1 cellular context compared by ENCODE assay signal in genomic region chr17:40139566-40140058, GRCh38.
TF ChIP-seq lines count a peak whose summit lies in the region.

No MANE protein-coding gene starts in this region.

TF ChIP-seq in K562, 482 proteins besides CTCF, POLR2A, EP300 and RAD21 (continued from another document and continues in another):
- TF ChIP-seq, protein P1, sequence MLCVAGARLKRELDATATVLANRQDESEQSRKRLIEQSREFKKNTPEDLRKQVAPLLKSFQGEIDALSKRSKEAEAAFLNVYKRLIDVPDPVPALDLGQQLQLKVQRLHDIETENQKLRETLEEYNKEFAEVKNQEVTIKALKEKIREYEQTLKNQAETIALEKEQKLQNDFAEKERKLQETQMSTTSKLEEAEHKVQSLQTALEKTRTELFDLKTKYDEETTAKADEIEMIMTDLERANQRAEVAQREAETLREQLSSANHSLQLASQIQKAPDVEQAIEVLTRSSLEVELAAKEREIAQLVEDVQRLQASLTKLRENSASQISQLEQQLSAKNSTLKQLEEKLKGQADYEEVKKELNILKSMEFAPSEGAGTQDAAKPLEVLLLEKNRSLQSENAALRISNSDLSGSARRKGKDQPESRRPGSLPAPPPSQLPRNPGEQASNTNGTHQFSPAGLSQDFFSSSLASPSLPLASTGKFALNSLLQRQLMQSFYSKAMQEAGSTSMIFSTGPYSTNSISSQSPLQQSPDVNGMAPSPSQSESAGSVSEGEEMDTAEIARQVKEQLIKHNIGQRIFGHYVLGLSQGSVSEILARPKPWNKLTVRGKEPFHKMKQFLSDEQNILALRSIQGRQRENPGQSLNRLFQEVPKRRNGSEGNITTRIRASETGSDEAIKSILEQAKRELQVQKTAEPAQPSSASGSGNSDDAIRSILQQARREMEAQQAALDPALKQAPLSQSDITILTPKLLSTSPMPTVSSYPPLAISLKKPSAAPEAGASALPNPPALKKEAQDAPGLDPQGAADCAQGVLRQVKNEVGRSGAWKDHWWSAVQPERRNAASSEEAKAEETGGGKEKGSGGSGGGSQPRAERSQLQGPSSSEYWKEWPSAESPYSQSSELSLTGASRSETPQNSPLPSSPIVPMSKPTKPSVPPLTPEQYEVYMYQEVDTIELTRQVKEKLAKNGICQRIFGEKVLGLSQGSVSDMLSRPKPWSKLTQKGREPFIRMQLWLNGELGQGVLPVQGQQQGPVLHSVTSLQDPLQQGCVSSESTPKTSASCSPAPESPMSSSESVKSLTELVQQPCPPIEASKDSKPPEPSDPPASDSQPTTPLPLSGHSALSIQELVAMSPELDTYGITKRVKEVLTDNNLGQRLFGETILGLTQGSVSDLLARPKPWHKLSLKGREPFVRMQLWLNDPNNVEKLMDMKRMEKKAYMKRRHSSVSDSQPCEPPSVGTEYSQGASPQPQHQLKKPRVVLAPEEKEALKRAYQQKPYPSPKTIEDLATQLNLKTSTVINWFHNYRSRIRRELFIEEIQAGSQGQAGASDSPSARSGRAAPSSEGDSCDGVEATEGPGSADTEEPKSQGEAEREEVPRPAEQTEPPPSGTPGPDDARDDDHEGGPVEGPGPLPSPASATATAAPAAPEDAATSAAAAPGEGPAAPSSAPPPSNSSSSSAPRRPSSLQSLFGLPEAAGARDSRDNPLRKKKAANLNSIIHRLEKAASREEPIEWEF (CRISPR knock-in tag; IDR thresholded peaks at IDR 0.05): no peak
- TF ChIP-seq NCOR1 (IDR thresholded peaks at IDR 0.05): no peak
- peak; percentile 16 for TF ChIP-seq RBM25 (IDR thresholded peaks at IDR 0.05; ENCODE audit: low read depth, low read length, severe bottlenecking)
- no peak for TF ChIP-seq SP1 (CRISPR knock-in tag; IDR thresholded peaks at IDR 0.05)
- no peak for TF ChIP-seq TCFL5 (CRISPR knock-in tag; conservative IDR thresholded peaks at IDR 0.05)
- TF ChIP-seq MTA1 (IDR thresholded peaks at IDR 0.05; ENCODE audit: borderline replicate concordance): no peak
- no peak for TF ChIP-seq NR1H2 (CRISPR knock-in tag; IDR thresholded peaks at IDR 0.05)
- no peak for TF ChIP-seq ATF1 (CRISPR knock-in tag; IDR thresholded peaks at IDR 0.05)
- TF ChIP-seq ATF1 (tag; IDR thresholded peaks at IDR 0.05): no peak
- TF ChIP-seq ZEB2 (IDR thresholded peaks at IDR 0.05): peak; percentile 16; the same call in 1 of the 2 replicates
- no peak for TF ChIP-seq NR2C2 (CRISPR knock-in tag; IDR thresholded peaks at IDR 0.05)
- TF ChIP-seq NR2C2 (tag; IDR thresholded peaks at IDR 0.05): 0 out of 2 replicates have a peak, but pooled peaks have one; percentile 45
- TF ChIP-seq LEF1 (IDR thresholded peaks at IDR 0.05): 0 out of 2 replicates have a peak, but pooled peaks have one; percentile 17
- no peak for TF ChIP-seq MEF2D (tag; conservative IDR thresholded peaks at IDR 0.05; ENCODE audit: low read depth)
- TF ChIP-seq PCBP2 (IDR thresholded peaks at IDR 0.05; ENCODE audit: low read depth, low read length, poor library complexity, severe bottlenecking): no peak
- peak; percentile 63; the same call in 1 of the 2 replicates for TF ChIP-seq TEAD4 (IDR thresholded peaks at IDR 0.05; ENCODE audit: low read length)
- no peak for TF ChIP-seq TEAD4 (CRISPR knock-in tag; IDR thresholded peaks at IDR 0.05; ENCODE audit: borderline replicate concordance)
- TF ChIP-seq, protein P2, sequence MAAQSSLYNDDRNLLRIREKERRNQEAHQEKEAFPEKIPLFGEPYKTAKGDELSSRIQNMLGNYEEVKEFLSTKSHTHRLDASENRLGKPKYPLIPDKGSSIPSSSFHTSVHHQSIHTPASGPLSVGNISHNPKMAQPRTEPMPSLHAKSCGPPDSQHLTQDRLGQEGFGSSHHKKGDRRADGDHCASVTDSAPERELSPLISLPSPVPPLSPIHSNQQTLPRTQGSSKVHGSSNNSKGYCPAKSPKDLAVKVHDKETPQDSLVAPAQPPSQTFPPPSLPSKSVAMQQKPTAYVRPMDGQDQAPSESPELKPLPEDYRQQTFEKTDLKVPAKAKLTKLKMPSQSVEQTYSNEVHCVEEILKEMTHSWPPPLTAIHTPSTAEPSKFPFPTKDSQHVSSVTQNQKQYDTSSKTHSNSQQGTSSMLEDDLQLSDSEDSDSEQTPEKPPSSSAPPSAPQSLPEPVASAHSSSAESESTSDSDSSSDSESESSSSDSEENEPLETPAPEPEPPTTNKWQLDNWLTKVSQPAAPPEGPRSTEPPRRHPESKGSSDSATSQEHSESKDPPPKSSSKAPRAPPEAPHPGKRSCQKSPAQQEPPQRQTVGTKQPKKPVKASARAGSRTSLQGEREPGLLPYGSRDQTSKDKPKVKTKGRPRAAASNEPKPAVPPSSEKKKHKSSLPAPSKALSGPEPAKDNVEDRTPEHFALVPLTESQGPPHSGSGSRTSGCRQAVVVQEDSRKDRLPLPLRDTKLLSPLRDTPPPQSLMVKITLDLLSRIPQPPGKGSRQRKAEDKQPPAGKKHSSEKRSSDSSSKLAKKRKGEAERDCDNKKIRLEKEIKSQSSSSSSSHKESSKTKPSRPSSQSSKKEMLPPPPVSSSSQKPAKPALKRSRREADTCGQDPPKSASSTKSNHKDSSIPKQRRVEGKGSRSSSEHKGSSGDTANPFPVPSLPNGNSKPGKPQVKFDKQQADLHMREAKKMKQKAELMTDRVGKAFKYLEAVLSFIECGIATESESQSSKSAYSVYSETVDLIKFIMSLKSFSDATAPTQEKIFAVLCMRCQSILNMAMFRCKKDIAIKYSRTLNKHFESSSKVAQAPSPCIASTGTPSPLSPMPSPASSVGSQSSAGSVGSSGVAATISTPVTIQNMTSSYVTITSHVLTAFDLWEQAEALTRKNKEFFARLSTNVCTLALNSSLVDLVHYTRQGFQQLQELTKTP (IDR thresholded peaks at IDR 0.05; ENCODE audit: low read depth in 1 of 2, partially characterized antibody in 2 of 2): peak in 1 of 2 experiments; percentile 19
- TF ChIP-seq DMBX1 (CRISPR knock-in tag; IDR thresholded peaks at IDR 0.05; ENCODE audit: borderline replicate concordance): no peak
- TF ChIP-seq NFYB (IDR thresholded peaks at IDR 0.05; ENCODE audit: extremely low read depth, insufficient read length): no peak
- TF ChIP-seq TGIF2 (CRISPR knock-in tag; IDR thresholded peaks at IDR 0.05): no peak
- no peak for TF ChIP-seq EZH2 (IDR thresholded peaks at IDR 0.05; ENCODE audit: borderline replicate concordance, low read depth, low read length)
- no peak for TF ChIP-seq ZNF551 (CRISPR knock-in tag; IDR thresholded peaks at IDR 0.05)
- no peak for TF ChIP-seq ZNF586 (CRISPR knock-in tag; conservative IDR thresholded peaks at IDR 0.05)
- no peak for TF ChIP-seq FOXJ2 (tag; IDR thresholded peaks at IDR 0.05)
- TF ChIP-seq FOSL1 (tag; conservative IDR thresholded peaks at IDR 0.05): 0 out of 2 replicates have a peak, but pooled peaks have one; percentile 8
- no peak for TF ChIP-seq MXI1 (IDR thresholded peaks at IDR 0.05; ENCODE audit: low read depth, low read length)
- no peak for TF ChIP-seq SMAD1 (IDR thresholded peaks at IDR 0.05; ENCODE audit: low read depth, low read length, partially characterized antibody)
- TF ChIP-seq MEIS2 (IDR thresholded peaks at IDR 0.05; ENCODE audit: partially characterized antibody): no peak
- TF ChIP-seq ZNF592 (IDR thresholded peaks at IDR 0.05): no peak
- no peak for TF ChIP-seq ZFP1 (CRISPR knock-in tag; IDR thresholded peaks at IDR 0.05)
- peak; percentile 14 for TF ChIP-seq MTA3 (IDR thresholded peaks at IDR 0.05; ENCODE audit: borderline replicate concordance)
- TF ChIP-seq U2AF1 (optimal IDR thresholded peaks at IDR 0.05; ENCODE audit: low read depth, low read length): no peak
- no peak for TF ChIP-seq RBM34 (IDR thresholded peaks at IDR 0.05; ENCODE audit: borderline replicate concordance, insufficient read depth, low read length)
- TF ChIP-seq HIVEP1 (CRISPR knock-in tag; IDR thresholded peaks at IDR 0.05): no peak
- 0 out of 2 replicates have a peak, but pooled peaks have one; percentile 20 for TF ChIP-seq SMARCC2 (IDR thresholded peaks at IDR 0.05; ENCODE audit: low read depth)
- no peak for TF ChIP-seq ZNF140 (CRISPR knock-in tag; IDR thresholded peaks at IDR 0.05)
- TF ChIP-seq ZNF695 (CRISPR knock-in tag; IDR thresholded peaks at IDR 0.05): no peak
- no peak for TF ChIP-seq ZNF696 (CRISPR knock-in tag; conservative IDR thresholded peaks at IDR 0.05)
- TF ChIP-seq, protein P3, sequence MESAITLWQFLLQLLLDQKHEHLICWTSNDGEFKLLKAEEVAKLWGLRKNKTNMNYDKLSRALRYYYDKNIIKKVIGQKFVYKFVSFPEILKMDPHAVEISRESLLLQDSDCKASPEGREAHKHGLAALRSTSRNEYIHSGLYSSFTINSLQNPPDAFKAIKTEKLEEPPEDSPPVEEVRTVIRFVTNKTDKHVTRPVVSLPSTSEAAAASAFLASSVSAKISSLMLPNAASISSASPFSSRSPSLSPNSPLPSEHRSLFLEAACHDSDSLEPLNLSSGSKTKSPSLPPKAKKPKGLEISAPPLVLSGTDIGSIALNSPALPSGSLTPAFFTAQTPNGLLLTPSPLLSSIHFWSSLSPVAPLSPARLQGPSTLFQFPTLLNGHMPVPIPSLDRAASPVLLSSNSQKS (CRISPR knock-in tag; IDR thresholded peaks at IDR 0.05): no peak
- TF ChIP-seq DPF2 (IDR thresholded peaks at IDR 0.05): peak; percentile 52; the same call in 1 of the 2 replicates
- TF ChIP-seq ZNF444 (CRISPR knock-in tag; IDR thresholded peaks at IDR 0.05): no peak
- TF ChIP-seq GABPB1 (CRISPR knock-in tag; IDR thresholded peaks at IDR 0.05): no peak
- TF ChIP-seq PRMT5 (CRISPR knock-in tag; IDR thresholded peaks at IDR 0.05): no peak
- TF ChIP-seq ZNF121 (CRISPR knock-in tag; conservative IDR thresholded peaks at IDR 0.05): peak; percentile 99
- TF ChIP-seq PCBP1 (IDR thresholded peaks at IDR 0.05; ENCODE audit: low read depth, low read length, poor library complexity, severe bottlenecking): no peak
- TF ChIP-seq ESRRB (CRISPR knock-in tag; IDR thresholded peaks at IDR 0.05; ENCODE audit: borderline replicate concordance): no peak
- no peak for TF ChIP-seq MAX (CRISPR knock-in tag; IDR thresholded peaks at IDR 0.05)
- 0 out of 2 replicates have a peak, but pooled peaks have one; percentile 47 for TF ChIP-seq HSF4 (CRISPR knock-in tag; IDR thresholded peaks at IDR 0.05; ENCODE audit: borderline replicate concordance)
- no peak for TF ChIP-seq POU5F1 (IDR thresholded peaks at IDR 0.05; ENCODE audit: borderline replicate concordance, low read depth, low read length, partially characterized antibody)
- no peak for TF ChIP-seq FOXO4 (CRISPR knock-in tag; IDR thresholded peaks at IDR 0.05)
- no peak for TF ChIP-seq NR2C1 (IDR thresholded peaks at IDR 0.05)
- TF ChIP-seq NR2C1 (tag; IDR thresholded peaks at IDR 0.05): no peak
- no peak for TF ChIP-seq ASH1L (IDR thresholded peaks at IDR 0.05; ENCODE audit: borderline replicate concordance, low read depth, partially characterized antibody)
- TF ChIP-seq TEAD2 (tag; IDR thresholded peaks at IDR 0.05): no peak
- TF ChIP-seq, protein P4, sequence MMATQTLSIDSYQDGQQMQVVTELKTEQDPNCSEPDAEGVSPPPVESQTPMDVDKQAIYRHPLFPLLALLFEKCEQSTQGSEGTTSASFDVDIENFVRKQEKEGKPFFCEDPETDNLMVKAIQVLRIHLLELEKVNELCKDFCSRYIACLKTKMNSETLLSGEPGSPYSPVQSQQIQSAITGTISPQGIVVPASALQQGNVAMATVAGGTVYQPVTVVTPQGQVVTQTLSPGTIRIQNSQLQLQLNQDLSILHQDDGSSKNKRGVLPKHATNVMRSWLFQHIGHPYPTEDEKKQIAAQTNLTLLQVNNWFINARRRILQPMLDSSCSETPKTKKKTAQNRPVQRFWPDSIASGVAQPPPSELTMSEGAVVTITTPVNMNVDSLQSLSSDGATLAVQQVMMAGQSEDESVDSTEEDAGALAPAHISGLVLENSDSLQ (IDR thresholded peaks at IDR 0.05): no peak; the same call in 1 of the 2 replicates
- TF ChIP-seq ZNF584 (CRISPR knock-in tag; IDR thresholded peaks at IDR 0.05; ENCODE audit: low read depth): no peak
- no peak for TF ChIP-seq HMG20B (CRISPR knock-in tag; IDR thresholded peaks at IDR 0.05)
- TF ChIP-seq CCNT2 (IDR thresholded peaks at IDR 0.05; ENCODE audit: borderline replicate concordance, extremely low read depth, insufficient read length, low read depth, low read length): no peak
- TF ChIP-seq CBFA2T2 (conservative IDR thresholded peaks at IDR 0.05): no peak
- no peak for TF ChIP-seq ZNF41 (CRISPR knock-in tag; conservative IDR thresholded peaks at IDR 0.05)
